In genomic region chr6:160386869-160387518, GRCh38 we compare ENCODE assay signal across 15 cellular contexts. TPM values are rescaled to one million over a fixed set of nuclear protein-coding genes. Genes with fewer than 3 reads are reported as not detected.
DNase-seq lines count a peak whose midpoint lies in the region; ATAC-seq and TF ChIP-seq lines count a peak whose summit lies in the region.
"Had no signal": no experiment of that assay in that cellular context is flagged by ENCODE, and none has a peak within 500 bp of the region (broad histone marks: within the 10 kb centered on the region; RNA-seq: fewer than 3 reads in every experiment).

No MANE protein-coding gene starts in this region.

- H3K4me3 Mint-ChIP-seq in Caco-2 (ENCODE audit: unreplicated experiment): no peak overlapping the region
- H3K4me3 Mint-ChIP-seq: activated T-helper 17 cell treated with anti-CD3 and anti-CD28 coated beads, Interleukin-2, amount 50 U/mL, for 72 hours; natural killer cell treated with Interleukin-12 subunit alpha and Interleukin-12 subunit beta and Interleukin-15 and Interleukin-18, amount 100 ng/mL, for 72 hours had no signal

- no peaks in the 10 kb centered on the region for H3K9me3 Mint-ChIP-seq in Caco-2 (ENCODE audit: unreplicated experiment)
- H3K9me3 Mint-ChIP-seq: activated T-helper 17 cell treated with anti-CD3 and anti-CD28 coated beads, Interleukin-2, amount 50 U/mL, for 72 hours had no signal

- H3K27me3 Mint-ChIP-seq in Caco-2 (ENCODE audit: insufficient read depth, unreplicated experiment): no peaks in the 10 kb centered on the region

- H3K36me3 Mint-ChIP-seq in Caco-2 (ENCODE audit: insufficient read depth, unreplicated experiment): no peaks in the 10 kb centered on the region

- no peak overlapping the region for H3K4me3 ChIP-seq in Caco-2 (ENCODE audit: low read depth, low read length)
- H3K4me3 ChIP-seq in gastroesophageal sphincter: no peak overlapping the region
- H3K4me3 ChIP-seq in retinal pigment epithelial cell (ENCODE audit: low read length): no peak overlapping the region
- H3K4me3 ChIP-seq: BLaER1, thyroid gland had no signal

- TF ChIP-seq POLR2A in gastroesophageal sphincter (IDR thresholded peaks at IDR 0.05): no peak

- BruUV-seq in Caco-2 (replicated peaks; lab: Mats Ljungman, UMichigan): no TSS peak

- H3K27me3 ChIP-seq in Caco-2 (replicated peaks; ENCODE audit: control insufficient read depth, insufficient read depth, low read length) (no peaks in the 10 kb centered on the region), gastroesophageal sphincter (no peaks in the 10 kb centered on the region)
- H3K27me3 ChIP-seq: BLaER1, thyroid gland had no signal

- TF ChIP-seq EP300 in gastroesophageal sphincter (IDR thresholded peaks at IDR 0.05): no peak

- 8 to 75% methylated on average over 2 of the region's 5 CpGs for WGBS in gastroesophageal sphincter (ENCODE audit: low coverage in 1 of 2), 2 donors

- peak overlapping the region; percentile 92 for H3K27ac ChIP-seq in RWPE1
- H3K27ac ChIP-seq in gastroesophageal sphincter: peak overlapping the region; percentile 8 to 77 (median 40)
- H3K27ac ChIP-seq: BLaER1, thyroid gland had no signal

- ATAC-seq in gastroesophageal sphincter: peak; percentile 68
- ATAC-seq: activated T-helper 17 cell treated with anti-CD3 and anti-CD28 coated beads, Interleukin-2, amount 50 U/mL, for 72 hours had no signal

- TF ChIP-seq CTCF in Caco-2 (IDR thresholded peaks at IDR 0.05; ENCODE audit: insufficient read depth in 1 of 2, low read depth in 1 of 2, low read length in 1 of 2, severe bottlenecking in 1 of 2, unreplicated experiment in 1 of 2): no peak
- peak; percentile 48 for TF ChIP-seq CTCF in RWPE1 (conservative IDR thresholded peaks at IDR 0.05; ENCODE audit: low read depth)
- no peak for TF ChIP-seq CTCF in gastroesophageal sphincter (IDR thresholded peaks at IDR 0.05)
- TF ChIP-seq CTCF in retinal pigment epithelial cell (conservative IDR thresholded peaks at IDR 0.05; ENCODE audit: low read depth, low read length): peak; percentile 22

- DNase-seq in Caco-2: no peak
- peak; percentile 91 for DNase-seq in RWPE1 (ENCODE audit: low spot score)
- DNase-seq in retinal pigment epithelial cell (ENCODE audit: low read depth): no peak
- DNase-seq in activated CD4-positive, alpha-beta T cell treated with anti-CD3 and anti-CD28 coated beads, Interleukin-2, amount 50 U/mL, for 4 hours: no peak
- no peak for DNase-seq in germinal center (ENCODE audit: low spot score)
- no peak for DNase-seq in superior temporal gyrus (ENCODE audit: extremely low spot score)
- DNase-seq in NCI-H2171 (lab: John Stamatoyannopoulos, UW): no peak
- DNase-seq: cerebellar nuclear complex; NCI-H2029 treated with DMSO at 0.1 percent for 48 hours; stimulated activated CD4-positive, alpha-beta T cell treated with anti-CD3 and anti-CD28 coated beads, Interleukin-4, amount 100 ng/mL, for 4 hours had no signal

- intact Hi-C loops in Caco-2 (cut with micrococcal nuclease; ENCODE audit: unreplicated experiment): no loop called here

- POLR2A ChIA-PET in Caco-2 (lab: Charles Lee): no interaction called here
- POLR2A ChIA-PET in RWPE1 (lab: Yijun Ruan, JAX; ENCODE audit: low non-redundant PET): no interaction called here

- 0 out of 2 replicates have a peak, but pooled peaks cover 8% of the 10 kb centered on the region for H3K9me3 ChIP-seq in Caco-2
- peaks cover 0 to 13% (median 0%) of the 10 kb centered on the region in 3 donors for H3K9me3 ChIP-seq in gastroesophageal sphincter
- H3K9me3 ChIP-seq: thyroid gland had no signal

- peak overlapping the region; percentile 13 for H3K27ac Mint-ChIP-seq in Caco-2 (ENCODE audit: unreplicated experiment)
- H3K27ac Mint-ChIP-seq: activated T-helper 17 cell treated with anti-CD3 and anti-CD28 coated beads, Interleukin-2, amount 50 U/mL, for 72 hours; natural killer cell treated with Interleukin-12 subunit alpha and Interleukin-12 subunit beta and Interleukin-15 and Interleukin-18, amount 100 ng/mL, for 72 hours had no signal

- CTCF ChIA-PET in Caco-2 (lab: Charles Lee): no interaction called here
- CTCF ChIA-PET in RWPE1 (lab: Yijun Ruan, JAX): interaction anchor here (0.7 kb wide), 2 partner anchors 89 to 91 kb away, joined by 3 read pairs; no protein-coding TSS in a partner anchor

- H3K4me1 ChIP-seq in Caco-2 (peaks cover 10% of the 10 kb centered on the region), gastroesophageal sphincter (peaks cover 0 to 21% (median 13%) of the 10 kb centered on the region in 3 donors)
- H3K4me1 ChIP-seq: BLaER1 had no signal

- H3K36me3 ChIP-seq in Caco-2 (ENCODE audit: control insufficient read depth, insufficient read depth, low read length) (no peaks in the 10 kb centered on the region), gastroesophageal sphincter (no peaks in the 10 kb centered on the region)
- H3K36me3 ChIP-seq: BLaER1, thyroid gland had no signal

- H3K4me1 Mint-ChIP-seq in Caco-2 (ENCODE audit: low read depth, unreplicated experiment): peaks cover 2% of the 10 kb centered on the region
- H3K4me1 Mint-ChIP-seq: activated T-helper 17 cell treated with anti-CD3 and anti-CD28 coated beads, Interleukin-2, amount 50 U/mL, for 72 hours had no signal

RNA-seq across cellular contexts. Expression of gene SLC22A3, which starts 38.8 kb away (rescaled TPM):
- total RNA-seq in Caco-2 (2022) (2.3 and 2.4 TPM in 2 replicates), gastroesophageal sphincter (10 to 100 TPM; 11.8 to 31.0 (median 22.3) TPM)
- total RNA-seq: natural killer cell treated with Interleukin-12 subunit alpha and Interleukin-12 subunit beta and Interleukin-15 and Interleukin-18, amount 100 ng/mL, for 72 hours had no signal

Comparison
In these comparisons a context has a peak if more than half of its experiments do, and no peak if none do; other contexts are left out.
1. CTCF ChIP-seq: peak in RWPE1 (single experiment) and retinal pigment epithelial cell (single experiment); none in Caco-2 (0 of 2) and gastroesophageal sphincter (0 of 4).